7 cellular contexts compared by ENCODE assay signal in genomic region chr16:53423968-53424367, GRCh38. TPM values are rescaled to one million over a fixed set of nuclear protein-coding genes. Genes with fewer than 3 reads are reported as not detected.
DNase-seq lines count a peak whose midpoint lies in the region; ATAC-seq, FAIRE-seq and TF ChIP-seq lines count a peak whose summit lies in the region.
"Not testable (repeated sequence)": the region's sequence is repeated elsewhere in the genome, so short reads cannot be mapped to it uniquely, and the experiment has no call there.

No MANE protein-coding gene starts in this region.

- H3K4me1 ChIP-seq in HCT116 (ENCODE audit: control insufficient read depth in 1 of 2, insufficient read depth in 2 of 2, low read length in 2 of 2); HepG2 (ENCODE audit: insufficient read depth, low read length): not testable (repeated sequence)

- intact Hi-C loops in HCT116 (cut with micrococcal nuclease); HepG2 (cut with micrococcal nuclease; ENCODE audit: unreplicated experiment): not testable (repeated sequence)

- not testable (repeated sequence) for TF ChIP-seq POLR2A in HCT116 (IDR thresholded peaks at IDR 0.05; ENCODE audit: borderline replicate concordance, extremely low read depth, insufficient read depth, insufficient read length); HepG2 (IDR thresholded peaks at IDR 0.05; ENCODE audit: insufficient read depth in 1 of 2, low read depth in 2 of 2, low read length in 2 of 2)

- POLR2A ChIA-PET in HCT116 (lab: Charles Lee); HepG2 (lab: Yijun Ruan, JAX): not testable (repeated sequence)

- ATAC-seq in HCT116, HepG2: not testable (repeated sequence)

- peak; percentile 49 for DNase-seq in DMS 273 (lab: John Stamatoyannopoulos, UW; ENCODE audit: unreplicated experiment)
- not testable (repeated sequence) for DNase-seq in HCT116 (ENCODE audit: low read depth, low spot score); HepG2 (ENCODE audit: low spot score)
- DNase-seq in NCI-H1694 (lab: John Stamatoyannopoulos, UW): peak; percentile 2
- peak; percentile 3 for DNase-seq in NCI-H69 (lab: John Stamatoyannopoulos, UW)
- DNase-seq in OCI-M1 (lab: John Stamatoyannopoulos, UW): peak; percentile 27
- peak; percentile 7 for DNase-seq in astrocyte of the spinal cord (ENCODE audit: low read depth, low spot score)

- CTCF ChIA-PET in HCT116 (lab: Charles Lee); HepG2 (lab: Yijun Ruan, JAX; ENCODE audit: low intra/inter-chr PET ratio, low total read pairs): not testable (repeated sequence)

- H2AFZ ChIP-seq in HCT116 (ENCODE audit: low read depth, low read length, poor library complexity, severe bottlenecking); HepG2 (ENCODE audit: low read length): not testable (repeated sequence)

- not testable (repeated sequence) for H3K79me2 ChIP-seq in HCT116 (ENCODE audit: insufficient read depth, low read length); HepG2 (ENCODE audit: insufficient read depth, low read length)

- H3K27me3 ChIP-seq in HCT116 (ENCODE audit: insufficient read depth, low read length); HepG2 (ENCODE audit: control insufficient read depth in 1 of 2, insufficient read depth in 2 of 2, low read length in 2 of 2): not testable (repeated sequence)

- 0% methylated on average over 1 of the region's 1 CpG for WGBS in HepG2 (ENCODE audit: low lambda C conversion rate)

- FAIRE-seq in HepG2 (lab: Jason Lieb, UNC): not testable (repeated sequence)

- H3K27ac ChIP-seq in HCT116 (ENCODE audit: low read depth, low read length); HepG2 (ENCODE audit: extremely low read length, insufficient read depth, low read length): not testable (repeated sequence)

- H3K4me2 ChIP-seq in HCT116 (ENCODE audit: low read length); HepG2 (ENCODE audit: low read depth, low read length): not testable (repeated sequence)

- TF ChIP-seq EP300 in HepG2 (IDR thresholded peaks at IDR 0.05; ENCODE audit: low read depth in 2 of 2, low read length in 2 of 2); HepG2 (CRISPR knock-in tag; IDR thresholded peaks at IDR 0.05; ENCODE audit: borderline replicate concordance): not testable (repeated sequence)

- H4K20me1 ChIP-seq in HCT116 (ENCODE audit: insufficient read depth); HepG2 (ENCODE audit: insufficient read depth, low read length): not testable (repeated sequence)

- H3K9ac ChIP-seq in HCT116 (ENCODE audit: low read length); HepG2 (ENCODE audit: insufficient read depth, low read depth, low read length): not testable (repeated sequence)

- in situ Hi-C loops in astrocyte of the spinal cord (cut with HindIII; ENCODE audit: low sequenced_read_pairs); HepG2 (cut with HindIII; ENCODE audit: extremely low pct_ligation_motif_present, low pct_unique_long_range_greater_than_20kb): not testable (repeated sequence)

- TF ChIP-seq RAD21 in HCT116 (IDR thresholded peaks at IDR 0.05; ENCODE audit: low read depth); HepG2 (CRISPR knock-in tag; IDR thresholded peaks at IDR 0.05): not testable (repeated sequence)

- H3K9me2 ChIP-seq in HCT116 (ENCODE audit: insufficient read depth): not testable (repeated sequence)

- H3K36me3 ChIP-seq in HCT116 (ENCODE audit: control insufficient read depth in 1 of 2, insufficient read depth in 2 of 2, low read length in 2 of 2); HepG2 (replicated peaks in 1 of 2; ENCODE audit: control insufficient read depth in 1 of 2, insufficient read depth in 2 of 2, low read length in 2 of 2): not testable (repeated sequence)

- RAD21 ChIA-PET in HCT116 (lab: Charles Lee; ENCODE audit: low non-redundant PET in 1 of 2, low total read pairs in 2 of 2, uncharacterized antibody in 2 of 2, unreplicated experiment in 2 of 2): not testable (repeated sequence)

- H3K9me3 ChIP-seq in HCT116 (ENCODE audit: control insufficient read depth in 1 of 2, insufficient read depth in 1 of 2, low read depth in 1 of 2, low read length in 2 of 2): not testable (repeated sequence)
- peaks cover 32% of the 10 kb centered on the region for H3K9me3 ChIP-seq in HepG2 (ENCODE audit: low read length)

- not testable (repeated sequence) for TF ChIP-seq CTCF in HCT116 (IDR thresholded peaks at IDR 0.05 in 2 of 3, conservative IDR thresholded peaks at IDR 0.05 in 1 of 3; ENCODE audit: borderline replicate concordance in 1 of 3, insufficient read depth in 1 of 3, low read depth in 2 of 3, low read length in 2 of 3); astrocyte of the spinal cord (IDR thresholded peaks at IDR 0.05; ENCODE audit: low read depth, low read length); HepG2 (CRISPR knock-in tag; IDR thresholded peaks at IDR 0.05)

- not testable (repeated sequence) for H3K4me3 ChIP-seq in HCT116 (replicated peaks in 1 of 2; ENCODE audit: low read depth in 1 of 2, low read length in 2 of 2); astrocyte of the spinal cord (ENCODE audit: low read depth, low read length); HepG2 (replicated peaks in 1 of 3; ENCODE audit: insufficient read depth in 1 of 3, low read depth in 2 of 3, low read length in 3 of 3)

- not testable (repeated sequence) for BruUV-seq in HCT116 (replicated peaks; lab: Mats Ljungman, UMichigan); HepG2 (replicated peaks; lab: Mats Ljungman, UMichigan)

TF ChIP-seq in HCT116, 20 proteins besides CTCF, POLR2A, EP300 and RAD21:
- TF ChIP-seq CBX3 (IDR thresholded peaks at IDR 0.05; ENCODE audit: low read depth): peak; percentile 35; the same call in 1 of the 2 replicates

TF ChIP-seq in HepG2, 621 proteins besides CTCF, POLR2A, EP300 and RAD21:
- TF ChIP-seq ZNF724P (CRISPR knock-in tag; IDR thresholded peaks at IDR 0.05; ENCODE audit: borderline replicate concordance) (peak; percentile 100), TOPORS (CRISPR knock-in tag; IDR thresholded peaks at IDR 0.05) (peak; percentile 81), ZNF280D (CRISPR knock-in tag; IDR thresholded peaks at IDR 0.05) (peak; percentile 89; the same call in 1 of the 2 replicates), ZFP36 (IDR thresholded peaks at IDR 0.05; ENCODE audit: borderline replicate concordance, low read depth, low read length, partially characterized antibody) (peak; percentile 87)

RNA-seq across cellular contexts. Expression of gene RBL2, which starts 10.3 kb away (rescaled TPM):
- total RNA-seq in HCT116 (2021; ENCODE audit: unreplicated experiment) (33.4 TPM), HepG2 (2016; rRNA removed; fragmentation: Illumina TruSeq; extraction: Trizol) (35.3 and 41.2 TPM in 2 replicates)
- 12.0 and 18.2 TPM in 2 replicates for polyA plus RNA-seq in HCT116 (2012)
- 15.8 and 17.4 TPM in 2 replicates for total RNA-seq in HepG2 (2016; cell fraction: cytosol; rRNA removed; fragmentation: Illumina TruSeq; extraction: Trizol; ENCODE audit: low read depth)
- 35.0 and 41.3 TPM in 2 replicates for total RNA-seq in HepG2 (2016; cell fraction: insoluble cytoplasmic fraction; rRNA removed; fragmentation: Illumina TruSeq; extraction: Trizol)
- total RNA-seq in HepG2 (2016; cell fraction: membrane; rRNA removed; fragmentation: Illumina TruSeq; extraction: Trizol): 24.6 and 30.8 TPM in 2 replicates
- total RNA-seq in HepG2 (2016; cell fraction: nucleus; rRNA removed; fragmentation: Illumina TruSeq; extraction: Trizol): 63.6 and 68.6 TPM in 2 replicates
- 58.6 and 60.9 TPM in 2 replicates for polyA plus RNA-seq in HepG2 (2011; rRNA removed)
- polyA plus RNA-seq in HepG2 (2011; cell fraction: cytosol; rRNA removed): 19.8 and 24.5 TPM in 2 replicates
- polyA plus RNA-seq in HepG2 (2011; cell fraction: nucleus; rRNA removed): 142 and 145 TPM in 2 replicates
- polyA plus RNA-seq in HepG2 (2012): 30.2 and 36.7 TPM in 2 replicates
- 1.3 TPM in 2 replicates for polyA plus RNA-seq in HepG2 (2016; cell fraction: cytosol; fragmentation: Illumina TruSeq; extraction: Trizol; ENCODE audit: low read depth)
- 28.7 and 29.8 TPM in 2 replicates for polyA plus RNA-seq in HepG2 (2016; cell fraction: insoluble cytoplasmic fraction; fragmentation: Illumina TruSeq; extraction: Trizol; ENCODE audit: low read depth)
- 6.9 and 7.0 TPM in 2 replicates for polyA plus RNA-seq in HepG2 (2016; cell fraction: membrane; fragmentation: Illumina TruSeq; extraction: Trizol; ENCODE audit: low read depth)
- polyA plus RNA-seq in HepG2 (2016; cell fraction: nucleus; fragmentation: Illumina TruSeq; extraction: Trizol; ENCODE audit: insufficient read depth, low read depth): 82.3 and 82.9 TPM in 2 replicates
- 43.8 and 49.7 TPM in 2 replicates for polyA minus RNA-seq in HepG2 (2011; rRNA and poly(A)+ RNA removed; ENCODE audit: low replicate concordance)
- polyA minus RNA-seq in HepG2 (2011; cell fraction: cytosol; rRNA and poly(A)+ RNA removed): 26.5 and 29.1 TPM in 2 replicates
- polyA minus RNA-seq in HepG2 (2011; cell fraction: nucleus; rRNA and poly(A)+ RNA removed): 122 and 132 TPM in 2 replicates
